In the genomic region with DNA sequence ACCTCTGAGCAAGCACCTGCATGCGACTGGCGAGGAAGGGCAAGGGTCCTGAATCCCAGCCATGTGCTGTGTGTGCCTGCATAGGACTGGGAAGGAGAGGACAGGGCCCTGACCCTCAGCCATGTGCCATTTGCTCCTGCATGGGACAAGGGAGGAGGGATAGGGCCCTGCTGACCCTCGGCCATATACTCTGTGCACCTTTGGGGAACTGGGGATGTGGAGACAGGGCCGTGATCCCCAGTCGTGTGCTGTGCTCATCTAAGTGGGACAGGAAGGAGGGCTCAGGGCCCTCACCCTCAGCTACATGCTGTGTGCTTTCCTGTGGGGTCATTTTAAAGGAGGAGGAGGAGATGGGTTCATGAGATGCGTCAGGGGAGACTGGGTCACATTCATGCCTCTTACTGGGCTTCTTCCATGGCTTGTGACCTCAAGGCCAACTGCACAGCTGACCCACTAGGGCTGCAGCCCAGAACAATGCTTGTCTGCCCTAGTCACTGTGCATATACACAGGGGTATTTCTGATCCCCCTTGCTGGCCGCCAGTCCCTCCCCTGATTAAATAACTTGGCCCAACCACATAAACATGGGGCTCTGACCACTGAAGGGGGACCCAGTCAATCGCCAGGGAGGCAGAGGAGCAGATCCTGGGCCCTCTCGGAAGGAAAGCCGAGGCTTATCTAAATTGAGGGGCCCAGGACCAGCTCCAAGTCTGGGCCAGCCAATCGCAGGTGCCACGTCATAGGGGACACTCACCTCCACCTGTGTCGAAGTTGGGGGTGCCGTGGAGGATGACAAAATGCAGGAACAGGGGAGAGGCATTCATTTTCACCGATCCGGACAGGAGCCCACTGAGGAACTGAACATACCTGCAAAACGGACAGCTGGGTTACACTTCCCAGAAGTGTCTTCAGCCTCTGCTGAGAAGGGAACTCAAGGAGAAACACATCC, we compare ENCODE assay signal across 11 cellular contexts.
"Had no signal": no experiment of that assay in that cellular context is flagged by ENCODE, and none has a peak within 500 bp of the region (broad histone marks: within the 10 kb centered on the region; RNA-seq: fewer than 3 reads in every experiment).

No MANE protein-coding gene starts in this region.

- DNase-seq: activated CD4-positive, alpha-beta T cell treated with anti-CD3 and anti-CD28 coated beads, Interleukin-2, amount 50 U/mL, for 1 hour; activated naive CD4-positive, alpha-beta T cell treated with anti-CD3 and anti-CD28 coated beads, Interleukin-2, amount 50 U/mL, for 16 hours; hypothalamus; right cardiac atrium; spleen; stimulated activated CD4-positive, alpha-beta T cell treated with anti-CD3 and anti-CD28 coated beads, Interleukin-1b, Interleukin-23, amount 100 ng/mL, for 48 hours; stimulated activated naive B cell treated with anti-CD40 and anti-IgM and Interleukin-4, amounts not matched to agents 10 μg/mL and 1 μg/mL and 100 μg/mL, for 72 hours; upper lobe of left lung had no signal

- H3K9me3 ChIP-seq: spleen, suprapubic skin, upper lobe of left lung had no signal

- H3K4me1 ChIP-seq: suprapubic skin, upper lobe of left lung had no signal

- H3K27ac ChIP-seq: SK-N-MC, suprapubic skin, upper lobe of left lung had no signal

- H3K27me3 ChIP-seq: spleen, suprapubic skin, upper lobe of left lung had no signal

- H3K4me3 ChIP-seq: SK-N-MC, spleen, suprapubic skin, upper lobe of left lung had no signal

- ATAC-seq: esophagus mucosa; stimulated activated naive B cell treated with anti-CD40 and anti-IgM and Interleukin-4, amounts not matched to agents 10 μg/mL and 1 μg/mL and 100 μg/mL, for 72 hours had no signal
